ENCODE assay signal across 8 cellular contexts in the genomic region with DNA sequence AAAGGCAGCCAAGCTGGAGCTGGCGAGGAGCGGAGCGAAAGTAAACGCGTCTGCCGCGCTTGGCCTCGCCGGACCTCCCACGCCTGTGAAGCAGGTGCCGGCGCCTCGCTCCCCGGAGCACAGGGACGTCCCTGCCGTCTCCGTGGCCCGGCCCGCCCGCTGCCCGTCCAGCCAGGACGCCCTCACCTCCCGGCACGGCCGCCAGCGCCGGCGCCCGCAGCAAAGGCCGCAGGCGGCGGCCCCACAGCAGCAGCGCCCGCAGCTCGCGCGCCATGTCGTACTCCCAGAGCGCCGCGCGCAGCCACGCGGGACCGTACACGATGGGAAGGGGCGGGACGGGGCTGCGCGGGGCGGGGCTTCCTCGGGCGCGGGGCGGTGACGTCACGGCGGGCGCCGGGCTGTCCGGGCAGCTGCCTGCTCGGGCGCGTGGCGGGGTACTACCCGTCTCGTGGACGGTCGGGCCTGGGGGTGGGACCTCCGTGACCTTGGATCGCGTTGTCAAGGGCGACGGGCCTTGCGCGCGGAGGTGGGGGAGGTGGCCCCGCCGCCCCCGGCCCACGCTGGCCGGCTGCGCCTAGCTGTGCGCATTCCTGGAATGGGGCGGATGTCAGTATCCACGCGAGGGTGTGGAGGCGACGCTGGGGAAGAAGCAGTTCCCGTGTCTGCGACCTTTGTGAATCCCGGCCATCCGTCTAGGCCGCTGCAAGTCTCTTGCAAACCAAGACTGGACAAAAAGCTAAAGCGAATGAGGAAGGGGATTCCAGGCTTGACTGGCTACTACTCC. TPM values are rescaled to one million over a fixed set of nuclear protein-coding genes. Genes with fewer than 3 reads are reported as not detected.
A peak's percentile ranks its signal among the peaks of the same experiment; 100 is the strongest.
DNase-seq lines count a peak whose midpoint lies in the region; ATAC-seq and TF ChIP-seq lines count a peak whose summit lies in the region.

Gene TRAP1, minus strand, starts transcription at position 290 of the 784 bp plus-strand sequence. Its CDS starts 16 bp downstream, at position 274.

- H3K4me3 ChIP-seq in OCI-LY1 (ENCODE audit: low read depth, low read length, poor library complexity, severe bottlenecking) (peak within 1 kb of the TSS; percentile 98), epithelial cell of esophagus (ENCODE audit: low read length) (peak within 1 kb of the TSS; percentile 88), mucosa of descending colon (peak within 1 kb of the TSS; percentile 54)

- H2AFZ ChIP-seq in OCI-LY1 (ENCODE audit: low read length) = no peak within 1 kb of the TSS

- TF ChIP-seq CTCF in OCI-LY1 (IDR thresholded peaks at IDR 0.05; ENCODE audit: low read length) (no peak), epithelial cell of esophagus (IDR thresholded peaks at IDR 0.05; ENCODE audit: insufficient read depth, low read depth, low read length, missing control alignments) (no peak), mucosa of descending colon (IDR thresholded peaks at IDR 0.05) (no peak)

- no peaks in the 10 kb centered on the region for H3K9me2 ChIP-seq in OCI-LY1 (ENCODE audit: low read depth, low read length)

- DNase-seq in CMK (ENCODE audit: low read depth) = peak; percentile 81
- peak; percentile 77 for DNase-seq in HT-29 (ENCODE audit: low spot score)
- DNase-seq in activated T-cell treated with anti-CD3 and anti-CD28 coated beads for 24 hours (ENCODE audit: low read depth) = peak; percentile 91
- DNase-seq in epithelial cell of esophagus (ENCODE audit: low read depth) = peak; percentile 83
- peak; percentile 92 to 94 (median 93) for DNase-seq in mucosa of descending colon
- peak; percentile 89 for DNase-seq in stimulated activated CD8-positive, alpha-beta memory T cell treated with anti-CD3 and anti-CD28 coated beads, Interleukin-2, amount 100 ng/mL, for 48 hours (ENCODE audit: low read depth in 2 of 2)

- H3K79me2 ChIP-seq in OCI-LY1 (ENCODE audit: insufficient read depth, low read length) = peaks cover 41% of the 10 kb centered on the region

- H3K9ac ChIP-seq in OCI-LY1 (ENCODE audit: low read length) = peak within 1 kb of the TSS; percentile 95

- intact Hi-C loops in mucosa of descending colon (cut with DNase I, micrococcal nuclease) = no loop called here

- no peaks in the 10 kb centered on the region for H4K20me1 ChIP-seq in OCI-LY1 (ENCODE audit: insufficient read depth, low read length)

- ATAC-seq in GM19467 (IDR thresholded peaks at IDR 0.05; ENCODE audit: unreplicated experiment) (peak; percentile 84), mucosa of descending colon (peak; percentile 98)

- no peaks in the 10 kb centered on the region; the same call in 1 of the 2 replicates for H3F3A ChIP-seq in OCI-LY1 (ENCODE audit: insufficient read depth, low read length)

- no peaks in the 10 kb centered on the region for H3K27me3 ChIP-seq in OCI-LY1 (ENCODE audit: insufficient read depth, low read length)

- H3K4me1 ChIP-seq in OCI-LY1 (ENCODE audit: insufficient read depth, low read length, severe bottlenecking) (peaks cover 46% of the 10 kb centered on the region), mucosa of descending colon (ENCODE audit: low read depth) (peaks cover 9% of the 10 kb centered on the region)

- H3K4me2 ChIP-seq in OCI-LY1 (ENCODE audit: low read length) = peak within 1 kb of the TSS; percentile 84

- peak within 1 kb of the TSS; percentile 17 for H3K27ac ChIP-seq in OCI-LY1 (ENCODE audit: low read depth, low read length, poor library complexity, severe bottlenecking)

- H3K9me3 ChIP-seq in OCI-LY1 (ENCODE audit: low read length) (no peaks in the 10 kb centered on the region), mucosa of descending colon (no peaks in the 10 kb centered on the region)

- H3K36me3 ChIP-seq in OCI-LY1 (ENCODE audit: insufficient read depth, low read length) = peaks cover 20% of the 10 kb centered on the region; the same call in 1 of the 2 replicates
- H3K36me3 ChIP-seq in mucosa of descending colon (ENCODE audit: low read depth) = no peaks in the 10 kb centered on the region

RNA-seq across cellular contexts. Expression of gene TRAP1, which starts in this region (rescaled TPM):
- total RNA-seq in HT-29 (2014; rRNA removed; shearing (Covaris generic)) = 553 and 632 TPM in 2 replicates
- total RNA-seq in mucosa of descending colon = 10 to 100 TPM; 56.9 to 94.5 (median 69.1) TPM

Comparison
In these comparisons a context has a peak if more than half of its experiments do, and no peak if none do; other contexts are left out.
1. Peak in every context shown above with its lines: DNase-seq, ATAC-seq, H3K4me3 ChIP-seq and H3K27ac ChIP-seq.